ENCODE assay signal across 2 cellular contexts in genomic region chr6:4380881-4381281, GRCh38.
TF ChIP-seq lines count a peak whose summit lies in the region.

No MANE protein-coding gene starts in this region.

TF ChIP-seq in liver, 16 proteins besides CTCF, POLR2A, EP300 and RAD21 (continued from another document):
- TF ChIP-seq REST (IDR thresholded peaks at IDR 0.05) (no peak), JUND (IDR thresholded peaks at IDR 0.05) (no peak), GABPA (IDR thresholded peaks at IDR 0.05 in 1 of 2, conservative IDR thresholded peaks at IDR 0.05 in 1 of 2) (no peak), FOXA1 (IDR thresholded peaks at IDR 0.05) (no peak), HNF4A (conservative IDR thresholded peaks at IDR 0.05) (no peak)

TF ChIP-seq in HepG2, 621 proteins besides CTCF, POLR2A, EP300 and RAD21 (continued from another document):
- TF ChIP-seq HOXA3 (CRISPR knock-in tag; IDR thresholded peaks at IDR 0.05) (no peak), FLYWCH1 (CRISPR knock-in tag; IDR thresholded peaks at IDR 0.05) (no peak), ARNTL (CRISPR knock-in tag; IDR thresholded peaks at IDR 0.05) (no peak), THAP11 (CRISPR knock-in tag; IDR thresholded peaks at IDR 0.05) (no peak), MXD4 (CRISPR knock-in tag; IDR thresholded peaks at IDR 0.05) (no peak), ZNF605 (CRISPR knock-in tag; IDR thresholded peaks at IDR 0.05) (no peak), ZFP90 (CRISPR knock-in tag; IDR thresholded peaks at IDR 0.05; ENCODE audit: borderline replicate concordance) (no peak), ZFP62 (CRISPR knock-in tag; IDR thresholded peaks at IDR 0.05) (no peak), ZBTB49 (CRISPR knock-in tag; IDR thresholded peaks at IDR 0.05; ENCODE audit: borderline replicate concordance) (no peak), E2F1 (CRISPR knock-in tag; IDR thresholded peaks at IDR 0.05) (no peak), ZNF704 (CRISPR knock-in tag; IDR thresholded peaks at IDR 0.05; ENCODE audit: borderline replicate concordance) (no peak), ZNF788 (CRISPR knock-in tag; IDR thresholded peaks at IDR 0.05; ENCODE audit: borderline replicate concordance) (no peak), ZFP37 (CRISPR knock-in tag; IDR thresholded peaks at IDR 0.05; ENCODE audit: borderline replicate concordance) (no peak), PBX2 (CRISPR knock-in tag; IDR thresholded peaks at IDR 0.05) (no peak), ARID5B (CRISPR knock-in tag; IDR thresholded peaks at IDR 0.05) (no peak)
